In genomic region chr1:154225370-154225769, GRCh38 we compare ENCODE assay signal across 30 cellular contexts. TPM values are rescaled to one million over a fixed set of nuclear protein-coding genes. Genes with fewer than 3 reads are reported as not detected.
DNase-seq lines count a peak whose midpoint lies in the region; ATAC-seq and TF ChIP-seq lines count a peak whose summit lies in the region.
"Had no signal": no experiment of that assay in that cellular context is flagged by ENCODE, and none has a peak within 500 bp of the region (broad histone marks: within the 10 kb centered on the region; RNA-seq: fewer than 3 reads in every experiment).

No MANE protein-coding gene starts in this region.

- H3K27me3 Mint-ChIP-seq in natural killer cell (ENCODE audit: low read depth in 2 of 2) (peaks cover 0 to 2% of the 10 kb centered on the region in 2 donors), T-helper 17 cell (no peaks in the 10 kb centered on the region)
- no peaks in the 10 kb centered on the region for H3K27me3 Mint-ChIP-seq in natural killer cell treated with Interleukin-12 subunit alpha and Interleukin-12 subunit beta and Interleukin-15 and Interleukin-18, amount 100 ng/mL, for 72 hours
- H3K27me3 Mint-ChIP-seq in effector memory CD8-positive, alpha-beta T cell, result no peaks in the 10 kb centered on the region
- no peaks in the 10 kb centered on the region for H3K27me3 Mint-ChIP-seq in stimulated activated memory B cell treated with anti-CD40 and anti-IgM and Interleukin-4, amounts not matched to agents 10 μg/mL and 1 μg/mL and 100 μg/mL, for 72 hours

- no peaks in the 10 kb centered on the region for H3K9me3 Mint-ChIP-seq in natural killer cell
- H3K9me3 Mint-ChIP-seq in natural killer cell treated with Interleukin-12 subunit alpha and Interleukin-12 subunit beta and Interleukin-15 and Interleukin-18, amount 100 ng/mL, for 72 hours, result no peaks in the 10 kb centered on the region
- no peaks in the 10 kb centered on the region for H3K9me3 Mint-ChIP-seq in effector memory CD8-positive, alpha-beta T cell
- no peaks in the 10 kb centered on the region for H3K9me3 Mint-ChIP-seq in stimulated activated memory B cell treated with anti-CD40 and anti-IgM and Interleukin-4, amounts not matched to agents 10 μg/mL and 1 μg/mL and 100 μg/mL, for 72 hours
- H3K9me3 Mint-ChIP-seq: activated CD4-positive, alpha-beta T cell treated with anti-CD3 and anti-CD28 coated beads, Interleukin-2, amount 10 ng/mL, durations not matched to agents 24 days and 14 days had no signal

- H3K4me3 Mint-ChIP-seq in natural killer cell (no peak overlapping the region), T-helper 17 cell (no peak overlapping the region)
- no peak overlapping the region for H3K4me3 Mint-ChIP-seq in natural killer cell treated with Interleukin-12 subunit alpha and Interleukin-12 subunit beta and Interleukin-15 and Interleukin-18, amount 100 ng/mL, for 72 hours
- H3K4me3 Mint-ChIP-seq in effector memory CD8-positive, alpha-beta T cell, result no peak overlapping the region
- no peak overlapping the region for H3K4me3 Mint-ChIP-seq in stimulated activated memory B cell treated with anti-CD40 and anti-IgM and Interleukin-4, amounts not matched to agents 10 μg/mL and 1 μg/mL and 100 μg/mL, for 72 hours
- H3K4me3 Mint-ChIP-seq: activated CD4-positive, alpha-beta T cell treated with anti-CD3 and anti-CD28 coated beads, Interleukin-2, amount 10 ng/mL, durations not matched to agents 24 days and 14 days; activated T-cell treated with anti-CD3 and anti-CD28 coated beads, Interleukin-2, amount 50 U/mL, for 4 hours had no signal

- H3K9me3 ChIP-seq in T-helper 17 cell (ENCODE audit: control insufficient read depth, low read length, poor library complexity, severe bottlenecking), result no peaks in the 10 kb centered on the region
- H3K9me3 ChIP-seq: Caco-2, tibial nerve had no signal

- H3K4me1 Mint-ChIP-seq in natural killer cell, result peaks cover 52 to 56% of the 10 kb centered on the region in 2 donors
- peaks cover 38 to 49% of the 10 kb centered on the region in 2 donors for H3K4me1 Mint-ChIP-seq in natural killer cell treated with Interleukin-12 subunit alpha and Interleukin-12 subunit beta and Interleukin-15 and Interleukin-18, amount 100 ng/mL, for 72 hours (ENCODE audit: low read depth in 2 of 2)
- peaks cover 49% of the 10 kb centered on the region for H3K4me1 Mint-ChIP-seq in T-helper 17 cell
- peaks cover 27 to 47% of the 10 kb centered on the region in 2 donors for H3K4me1 Mint-ChIP-seq in effector memory CD8-positive, alpha-beta T cell (ENCODE audit: low read depth in 2 of 2)
- H3K4me1 Mint-ChIP-seq in stimulated activated memory B cell treated with anti-CD40 and anti-IgM and Interleukin-4, amounts not matched to agents 10 μg/mL and 1 μg/mL and 100 μg/mL, for 72 hours, result peaks cover 48% of the 10 kb centered on the region

- DNase-seq in natural killer cell, result no peak
- no peak for DNase-seq in natural killer cell treated with Interleukin-12 subunit alpha and Interleukin-12 subunit beta and Interleukin-15 and Interleukin-18, amount 100 ng/mL, for 72 hours (ENCODE audit: low spot score)
- no peak for DNase-seq in T-helper 17 cell
- no peak for DNase-seq in effector memory CD8-positive, alpha-beta T cell
- no peak for DNase-seq in NOMO-1 (lab: John Stamatoyannopoulos, UW; ENCODE audit: unreplicated experiment in 2 of 2)
- DNase-seq: activated CD4-positive, alpha-beta T cell treated with anti-CD3 and anti-CD28 coated beads, Interleukin-2, amount 10 ng/mL, durations not matched to agents 24 days and 14 days; activated naive CD4-positive, alpha-beta T cell treated with anti-CD3 and anti-CD28 coated beads, Interleukin-2, amount 50 U/mL, for 16 hours; activated T-cell treated with anti-CD3 and anti-CD28 coated beads, Interleukin-2, amount 50 U/mL, for 4 hours; aorta; Caco-2; DMS79 treated with DMSO at 0.1 percent for 48 hours; effector CD8-positive, alpha-beta T cell; GF-D8; GM23248; NCI-H1048; NCI-H446 treated with DMSO at 0.1 percent for 48 hours; right cardiac atrium; RPMI8226; SJCRH30; stimulated activated CD4-positive, alpha-beta T cell treated with anti-CD3 and anti-CD28 coated beads, Interleukin-12 subunit alpha, Interleukin-12 subunit beta, amount 100 ng/mL, for 4 hours; stimulated activated CD4-positive, alpha-beta T cell treated with anti-CD3 and anti-CD28 coated beads, Interleukin-2, amount 100 ng/mL, for 48 hours; SW 1271; T1000; WERI-Rb-1 had no signal

- no peak for TF ChIP-seq CTCF in natural killer cell (IDR thresholded peaks at IDR 0.05)

- H3K36me3 Mint-ChIP-seq in natural killer cell (peaks cover 10% of the 10 kb centered on the region), T-helper 17 cell (ENCODE audit: low read depth) (peaks cover 9% of the 10 kb centered on the region)
- H3K36me3 Mint-ChIP-seq in natural killer cell treated with Interleukin-12 subunit alpha and Interleukin-12 subunit beta and Interleukin-15 and Interleukin-18, amount 100 ng/mL, for 72 hours, result peaks cover 27% of the 10 kb centered on the region
- H3K36me3 Mint-ChIP-seq in effector memory CD8-positive, alpha-beta T cell (ENCODE audit: insufficient read depth), result peaks cover 58% of the 10 kb centered on the region
- H3K36me3 Mint-ChIP-seq in stimulated activated memory B cell treated with anti-CD40 and anti-IgM and Interleukin-4, amounts not matched to agents 10 μg/mL and 1 μg/mL and 100 μg/mL, for 72 hours, result peaks cover 40% of the 10 kb centered on the region

- intact Hi-C loops in natural killer cell (cut with micrococcal nuclease), result loop anchor here (10.0 kb wide), 1 partner anchor 261 kb away; the partner anchor contains the start of genes CREB3L4 and SLC39A1

- ATAC-seq in natural killer cell (no peak), T-helper 17 cell (no peak), HG02571 (IDR thresholded peaks at IDR 0.05; ENCODE audit: unreplicated experiment) (no peak), HG03025 (IDR thresholded peaks at IDR 0.05; ENCODE audit: low FRiP score, unreplicated experiment) (no peak)
- ATAC-seq in natural killer cell treated with Interleukin-12 subunit alpha and Interleukin-12 subunit beta and Interleukin-15 and Interleukin-18, amount 100 ng/mL, for 72 hours, result no peak
- ATAC-seq in effector memory CD8-positive, alpha-beta T cell (replicated peaks), result no peak
- no peak for ATAC-seq in stimulated activated memory B cell treated with anti-CD40 and anti-IgM and Interleukin-4, amounts not matched to agents 10 μg/mL and 1 μg/mL and 100 μg/mL, for 72 hours
- ATAC-seq: activated T-cell treated with anti-CD3 and anti-CD28 coated beads, Interleukin-2, amount 50 U/mL, for 4 hours; left lobe of liver; right cardiac atrium had no signal

- peak overlapping the region; percentile 97 to 98 for H3K27ac Mint-ChIP-seq in natural killer cell
- H3K27ac Mint-ChIP-seq in natural killer cell treated with Interleukin-12 subunit alpha and Interleukin-12 subunit beta and Interleukin-15 and Interleukin-18, amount 100 ng/mL, for 72 hours, result no peak overlapping the region
- H3K27ac Mint-ChIP-seq in T-helper 17 cell, result peak overlapping the region; percentile 99
- H3K27ac Mint-ChIP-seq in effector memory CD8-positive, alpha-beta T cell, result peak overlapping the region; percentile 42 to 51
- peak overlapping the region; percentile 64 for H3K27ac Mint-ChIP-seq in stimulated activated memory B cell treated with anti-CD40 and anti-IgM and Interleukin-4, amounts not matched to agents 10 μg/mL and 1 μg/mL and 100 μg/mL, for 72 hours

RNA-seq across cellular contexts. Expression of gene UBAP2L, which starts 4.6 kb away (rescaled TPM):
- 100 to 1,000 TPM; 195 to 220 (median 218) TPM for total RNA-seq in natural killer cell
- 100 to 1,000 TPM; 175 to 183 TPM for total RNA-seq in natural killer cell treated with Interleukin-12 subunit alpha and Interleukin-12 subunit beta and Interleukin-15 and Interleukin-18, amount 100 ng/mL, for 72 hours
- total RNA-seq in T-helper 17 cell, result 100 to 1,000 TPM; 186 to 192 TPM

RNA-seq across cellular contexts. Expression of gene CFAP141, which starts 19.2 kb away (rescaled TPM):
- total RNA-seq in natural killer cell (1 to 10 TPM in 1 of 3 donors, not detected in 2; 1.2 TPM), T-helper 17 cell (not detected)
- total RNA-seq in natural killer cell treated with Interleukin-12 subunit alpha and Interleukin-12 subunit beta and Interleukin-15 and Interleukin-18, amount 100 ng/mL, for 72 hours, result not detected
- total RNA-seq: activated CD4-positive, alpha-beta T cell treated with anti-CD3 and anti-CD28 coated beads, Interleukin-2, amount 10 ng/mL, durations not matched to agents 24 days and 14 days; activated T-cell treated with anti-CD3 and anti-CD28 coated beads, Interleukin-2, amount 50 U/mL, for 4 hours; aorta; Caco-2; GM23248; left lobe of liver; posterior vena cava; right cardiac atrium; SJCRH30; tibial nerve had no signal

RNA-seq across cellular contexts. Expression of gene TPM3, which starts 33.5 kb away (rescaled TPM):
- total RNA-seq in natural killer cell (100 to 1,000 TPM; 516 to 622 (median 551) TPM), T-helper 17 cell (100 to 1,000 TPM; 386 to 391 TPM)
- total RNA-seq in natural killer cell treated with Interleukin-12 subunit alpha and Interleukin-12 subunit beta and Interleukin-15 and Interleukin-18, amount 100 ng/mL, for 72 hours, result 100 to 1,000 TPM; 495 to 662 TPM

RNA-seq across cellular contexts. Expression of gene HAX1, which starts 47.1 kb away (rescaled TPM):
- total RNA-seq in natural killer cell (10 to 100 TPM; 36.5 to 52.8 (median 40.0) TPM), T-helper 17 cell (10 to 100 TPM; 52.5 to 67.3 TPM)
- 100 to 1,000 TPM; 131 to 136 TPM for total RNA-seq in natural killer cell treated with Interleukin-12 subunit alpha and Interleukin-12 subunit beta and Interleukin-15 and Interleukin-18, amount 100 ng/mL, for 72 hours

Comparison
In these comparisons a context has a peak if more than half of its experiments do, and no peak if none do; other contexts are left out.
1. H3K27ac Mint-ChIP-seq: peak in natural killer cell (2 of 2), T-helper 17 cell (single experiment), effector memory CD8-positive, alpha-beta T cell (2 of 2) and stimulated activated memory B cell treated with anti-CD40 and anti-IgM and Interleukin-4, amounts not matched to agents 10 μg/mL and 1 μg/mL and 100 μg/mL, for 72 hours (single experiment); none in natural killer cell treated with Interleukin-12 subunit alpha and Interleukin-12 subunit beta and Interleukin-15 and Interleukin-18, amount 100 ng/mL, for 72 hours (0 of 2).